Comparison of ENCODE assay signal across 2 cellular contexts in the genomic region with DNA sequence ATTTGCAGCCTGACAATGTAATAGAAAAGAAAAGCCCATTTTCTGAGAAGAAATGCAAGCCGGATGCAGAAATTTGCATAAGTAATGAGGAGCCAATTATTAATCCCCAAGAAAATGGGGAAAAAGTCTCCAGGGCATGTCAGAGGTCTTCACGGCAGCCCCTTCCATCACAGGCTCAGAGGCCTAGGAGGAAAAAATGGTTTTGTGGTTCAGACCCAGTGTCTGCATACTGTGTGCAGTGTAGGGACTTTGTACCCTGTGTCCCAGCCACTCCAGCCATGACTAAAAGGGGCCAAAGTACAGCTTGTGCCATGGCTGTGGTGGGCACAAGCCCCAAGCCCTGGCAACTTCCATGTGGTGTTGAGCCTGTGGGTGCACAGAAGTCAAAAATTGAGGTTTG.
TF ChIP-seq lines count a peak whose summit lies in the region.

No MANE protein-coding gene starts in this region.

TF ChIP-seq in HEK293, 187 proteins besides CTCF, POLR2A, EP300 and RAD21 (continued from another document):
- TF ChIP-seq, protein P1, sequence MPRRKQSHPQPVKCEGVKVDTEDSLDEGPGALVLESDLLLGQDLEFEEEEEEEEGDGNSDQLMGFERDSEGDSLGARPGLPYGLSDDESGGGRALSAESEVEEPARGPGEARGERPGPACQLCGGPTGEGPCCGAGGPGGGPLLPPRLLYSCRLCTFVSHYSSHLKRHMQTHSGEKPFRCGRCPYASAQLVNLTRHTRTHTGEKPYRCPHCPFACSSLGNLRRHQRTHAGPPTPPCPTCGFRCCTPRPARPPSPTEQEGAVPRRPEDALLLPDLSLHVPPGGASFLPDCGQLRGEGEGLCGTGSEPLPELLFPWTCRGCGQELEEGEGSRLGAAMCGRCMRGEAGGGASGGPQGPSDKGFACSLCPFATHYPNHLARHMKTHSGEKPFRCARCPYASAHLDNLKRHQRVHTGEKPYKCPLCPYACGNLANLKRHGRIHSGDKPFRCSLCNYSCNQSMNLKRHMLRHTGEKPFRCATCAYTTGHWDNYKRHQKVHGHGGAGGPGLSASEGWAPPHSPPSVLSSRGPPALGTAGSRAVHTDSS (tag by site-specific recombination; IDR thresholded peaks at IDR 0.05) = no peak
- no peak for TF ChIP-seq HOXC10 (CRISPR knock-in tag; IDR thresholded peaks at IDR 0.05)

TF ChIP-seq in K562, 482 proteins besides CTCF, POLR2A, EP300 and RAD21 (continued from another document):
- TF ChIP-seq, protein P2, sequence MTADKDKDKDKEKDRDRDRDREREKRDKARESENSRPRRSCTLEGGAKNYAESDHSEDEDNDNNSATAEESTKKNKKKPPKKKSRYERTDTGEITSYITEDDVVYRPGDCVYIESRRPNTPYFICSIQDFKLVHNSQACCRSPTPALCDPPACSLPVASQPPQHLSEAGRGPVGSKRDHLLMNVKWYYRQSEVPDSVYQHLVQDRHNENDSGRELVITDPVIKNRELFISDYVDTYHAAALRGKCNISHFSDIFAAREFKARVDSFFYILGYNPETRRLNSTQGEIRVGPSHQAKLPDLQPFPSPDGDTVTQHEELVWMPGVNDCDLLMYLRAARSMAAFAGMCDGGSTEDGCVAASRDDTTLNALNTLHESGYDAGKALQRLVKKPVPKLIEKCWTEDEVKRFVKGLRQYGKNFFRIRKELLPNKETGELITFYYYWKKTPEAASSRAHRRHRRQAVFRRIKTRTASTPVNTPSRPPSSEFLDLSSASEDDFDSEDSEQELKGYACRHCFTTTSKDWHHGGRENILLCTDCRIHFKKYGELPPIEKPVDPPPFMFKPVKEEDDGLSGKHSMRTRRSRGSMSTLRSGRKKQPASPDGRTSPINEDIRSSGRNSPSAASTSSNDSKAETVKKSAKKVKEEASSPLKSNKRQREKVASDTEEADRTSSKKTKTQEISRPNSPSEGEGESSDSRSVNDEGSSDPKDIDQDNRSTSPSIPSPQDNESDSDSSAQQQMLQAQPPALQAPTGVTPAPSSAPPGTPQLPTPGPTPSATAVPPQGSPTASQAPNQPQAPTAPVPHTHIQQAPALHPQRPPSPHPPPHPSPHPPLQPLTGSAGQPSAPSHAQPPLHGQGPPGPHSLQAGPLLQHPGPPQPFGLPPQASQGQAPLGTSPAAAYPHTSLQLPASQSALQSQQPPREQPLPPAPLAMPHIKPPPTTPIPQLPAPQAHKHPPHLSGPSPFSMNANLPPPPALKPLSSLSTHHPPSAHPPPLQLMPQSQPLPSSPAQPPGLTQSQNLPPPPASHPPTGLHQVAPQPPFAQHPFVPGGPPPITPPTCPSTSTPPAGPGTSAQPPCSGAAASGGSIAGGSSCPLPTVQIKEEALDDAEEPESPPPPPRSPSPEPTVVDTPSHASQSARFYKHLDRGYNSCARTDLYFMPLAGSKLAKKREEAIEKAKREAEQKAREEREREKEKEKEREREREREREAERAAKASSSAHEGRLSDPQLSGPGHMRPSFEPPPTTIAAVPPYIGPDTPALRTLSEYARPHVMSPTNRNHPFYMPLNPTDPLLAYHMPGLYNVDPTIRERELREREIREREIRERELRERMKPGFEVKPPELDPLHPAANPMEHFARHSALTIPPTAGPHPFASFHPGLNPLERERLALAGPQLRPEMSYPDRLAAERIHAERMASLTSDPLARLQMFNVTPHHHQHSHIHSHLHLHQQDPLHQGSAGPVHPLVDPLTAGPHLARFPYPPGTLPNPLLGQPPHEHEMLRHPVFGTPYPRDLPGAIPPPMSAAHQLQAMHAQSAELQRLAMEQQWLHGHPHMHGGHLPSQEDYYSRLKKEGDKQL (CRISPR knock-in tag; IDR thresholded peaks at IDR 0.05; ENCODE audit: borderline replicate concordance) = no peak
- TF ChIP-seq HNRNPUL1 (IDR thresholded peaks at IDR 0.05; ENCODE audit: low read length) = no peak
- TF ChIP-seq, protein P3, sequence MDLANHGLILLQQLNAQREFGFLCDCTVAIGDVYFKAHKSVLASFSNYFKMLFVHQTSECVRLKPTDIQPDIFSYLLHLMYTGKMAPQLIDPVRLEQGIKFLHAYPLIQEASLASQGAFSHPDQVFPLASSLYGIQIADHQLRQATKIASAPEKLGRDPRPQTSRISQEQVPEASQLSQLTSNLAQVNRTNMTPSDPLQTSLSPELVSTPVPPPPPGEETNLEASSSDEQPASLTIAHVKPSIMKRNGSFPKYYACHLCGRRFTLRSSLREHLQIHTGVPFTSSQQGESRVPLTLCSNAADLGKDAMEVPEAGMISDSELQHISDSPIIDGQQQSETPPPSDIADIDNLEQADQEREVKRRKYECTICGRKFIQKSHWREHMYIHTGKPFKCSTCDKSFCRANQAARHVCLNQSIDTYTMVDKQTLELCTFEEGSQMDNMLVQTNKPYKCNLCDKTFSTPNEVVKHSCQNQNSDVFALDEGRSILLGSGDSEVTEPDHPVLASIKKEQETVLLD (IDR thresholded peaks at IDR 0.05) = no peak
- TF ChIP-seq, protein P4, sequence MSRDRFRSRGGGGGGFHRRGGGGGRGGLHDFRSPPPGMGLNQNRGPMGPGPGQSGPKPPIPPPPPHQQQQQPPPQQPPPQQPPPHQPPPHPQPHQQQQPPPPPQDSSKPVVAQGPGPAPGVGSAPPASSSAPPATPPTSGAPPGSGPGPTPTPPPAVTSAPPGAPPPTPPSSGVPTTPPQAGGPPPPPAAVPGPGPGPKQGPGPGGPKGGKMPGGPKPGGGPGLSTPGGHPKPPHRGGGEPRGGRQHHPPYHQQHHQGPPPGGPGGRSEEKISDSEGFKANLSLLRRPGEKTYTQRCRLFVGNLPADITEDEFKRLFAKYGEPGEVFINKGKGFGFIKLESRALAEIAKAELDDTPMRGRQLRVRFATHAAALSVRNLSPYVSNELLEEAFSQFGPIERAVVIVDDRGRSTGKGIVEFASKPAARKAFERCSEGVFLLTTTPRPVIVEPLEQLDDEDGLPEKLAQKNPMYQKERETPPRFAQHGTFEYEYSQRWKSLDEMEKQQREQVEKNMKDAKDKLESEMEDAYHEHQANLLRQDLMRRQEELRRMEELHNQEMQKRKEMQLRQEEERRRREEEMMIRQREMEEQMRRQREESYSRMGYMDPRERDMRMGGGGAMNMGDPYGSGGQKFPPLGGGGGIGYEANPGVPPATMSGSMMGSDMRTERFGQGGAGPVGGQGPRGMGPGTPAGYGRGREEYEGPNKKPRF (IDR thresholded peaks at IDR 0.05; ENCODE audit: low read depth, low read length) = no peak
- no peak for TF ChIP-seq ATF1 (CRISPR knock-in tag; IDR thresholded peaks at IDR 0.05)
- no peak for TF ChIP-seq ATF1 (tag; IDR thresholded peaks at IDR 0.05)
- TF ChIP-seq, protein P5, sequence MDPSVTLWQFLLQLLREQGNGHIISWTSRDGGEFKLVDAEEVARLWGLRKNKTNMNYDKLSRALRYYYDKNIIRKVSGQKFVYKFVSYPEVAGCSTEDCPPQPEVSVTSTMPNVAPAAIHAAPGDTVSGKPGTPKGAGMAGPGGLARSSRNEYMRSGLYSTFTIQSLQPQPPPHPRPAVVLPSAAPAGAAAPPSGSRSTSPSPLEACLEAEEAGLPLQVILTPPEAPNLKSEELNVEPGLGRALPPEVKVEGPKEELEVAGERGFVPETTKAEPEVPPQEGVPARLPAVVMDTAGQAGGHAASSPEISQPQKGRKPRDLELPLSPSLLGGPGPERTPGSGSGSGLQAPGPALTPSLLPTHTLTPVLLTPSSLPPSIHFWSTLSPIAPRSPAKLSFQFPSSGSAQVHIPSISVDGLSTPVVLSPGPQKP (CRISPR knock-in tag; IDR thresholded peaks at IDR 0.05) = no peak
